8 cellular contexts compared by ENCODE assay signal in genomic region chr5:142109356-142110045, GRCh38. TPM values are rescaled to one million over a fixed set of nuclear protein-coding genes. Genes with fewer than 3 reads are reported as not detected.
DNase-seq lines count a peak whose midpoint lies in the region; ATAC-seq and TF ChIP-seq lines count a peak whose summit lies in the region.

No MANE protein-coding gene starts in this region.

- H3K36me3 ChIP-seq in A673 (ENCODE audit: insufficient read depth, low read length, poor library complexity, severe bottlenecking) = no peaks in the 10 kb centered on the region
- peaks cover 4% of the 10 kb centered on the region for H3K36me3 ChIP-seq in OCI-LY3 (replicated peaks; ENCODE audit: low read depth, low read length)
- H3K36me3 ChIP-seq in stomach = no peaks in the 10 kb centered on the region

- H3K9me3 ChIP-seq in A673 (ENCODE audit: low read depth, low read length, poor library complexity, severe bottlenecking) = no peaks in the 10 kb centered on the region
- H3K9me3 ChIP-seq in OCI-LY3 (ENCODE audit: insufficient read depth, low read length) = no peaks in the 10 kb centered on the region
- H3K9me3 ChIP-seq in stomach = no peaks in the 10 kb centered on the region

- CTCF ChIA-PET in A673 (lab: Charles Lee) = no interaction called here

- DNase-seq in A673 (ENCODE audit: low spot score) (peak; percentile 44), caudate nucleus (lab: John Stamatoyannopoulos, UW) (peak in 18 of 61 donors; percentile 8 to 66 (median 37)), left colon (peak; percentile 26 to 32), stomach (no peak), mucosa of gallbladder (ENCODE audit: low spot score) (no peak)

- peak; percentile 18 for ATAC-seq in left colon
- ATAC-seq in HG03469 (IDR thresholded peaks at IDR 0.05; ENCODE audit: unreplicated experiment) = no peak

- H3K4me1 ChIP-seq in A673 (ENCODE audit: insufficient read depth, low read length, poor library complexity, severe bottlenecking) (peaks cover 12% of the 10 kb centered on the region), OCI-LY3 (ENCODE audit: low read length) (peaks cover 16% of the 10 kb centered on the region), stomach (peaks cover 14 to 41% (median 28%) of the 10 kb centered on the region in 4 donors)

- H4K20me1 ChIP-seq in OCI-LY3 (ENCODE audit: insufficient read depth, low read length) = peaks cover 38% of the 10 kb centered on the region

- no peak overlapping the region for H2AFZ ChIP-seq in OCI-LY3 (ENCODE audit: low read depth, low read length)

- BruUV-seq in A673 (replicated peaks; lab: Mats Ljungman, UMichigan) = TSS peak; percentile 50

- peak overlapping the region; percentile 68 for H3K9ac ChIP-seq in OCI-LY3 (ENCODE audit: low read length)

- intact Hi-C loops in A673 (cut with micrococcal nuclease; ENCODE audit: unreplicated experiment) (loop anchor here (2.0 kb wide), 1 partner anchor 53 kb away; no protein-coding TSS in a partner anchor), left colon (cut with DNase I, micrococcal nuclease) (no loop called here), stomach (cut with DNase I; ENCODE audit: low total_unique reads) (no loop called here)

- 0 to 2% (median 0%) methylated on average over 18 of the region's 18 CpGs for WGBS in stomach, 5 donors

- H3K27me3 ChIP-seq in A673 (replicated peaks; ENCODE audit: insufficient read depth, low read depth, low read length, poor library complexity) (no peaks in the 10 kb centered on the region), OCI-LY3 (ENCODE audit: low read depth, low read length) (0 out of 2 replicates have a peak, but pooled peaks cover 3% of the 10 kb centered on the region), stomach (no peaks in the 10 kb centered on the region)

- peak overlapping the region; percentile 97 for H3K4me2 ChIP-seq in OCI-LY3 (ENCODE audit: low read length)

- no peak for TF ChIP-seq EP300 in stomach (IDR thresholded peaks at IDR 0.05)

- peak overlapping the region; percentile 86 for H3K27ac ChIP-seq in A673 (ENCODE audit: low read depth, low read length, poor library complexity, severe bottlenecking)
- peak overlapping the region; percentile 35 for H3K27ac ChIP-seq in OCI-LY3 (ENCODE audit: low read length)
- H3K27ac ChIP-seq in caudate nucleus (ENCODE audit: low read depth, low read length) = peak overlapping the region; percentile 94
- peak overlapping the region; percentile 96 to 100 (median 99) for H3K27ac ChIP-seq in stomach

- POLR2A ChIA-PET in A673 (lab: Charles Lee; ENCODE audit: low non-redundant PET) = no interaction called here

- no peak for TF ChIP-seq CTCF in A673 (conservative IDR thresholded peaks at IDR 0.05; ENCODE audit: low read depth, low read length)
- TF ChIP-seq CTCF in GM12875 (IDR thresholded peaks at IDR 0.05; ENCODE audit: borderline replicate concordance, insufficient read depth, low read depth, low read length) = no peak
- TF ChIP-seq CTCF in OCI-LY3 (IDR thresholded peaks at IDR 0.05; ENCODE audit: low read depth, low read length) = no peak
- no peak for TF ChIP-seq CTCF in stomach (IDR thresholded peaks at IDR 0.05)

- TF ChIP-seq POLR2A in stomach (IDR thresholded peaks at IDR 0.05) = no peak

- peak overlapping the region; percentile 69 for H3K4me3 ChIP-seq in A673 (ENCODE audit: low read depth, low read length, poor library complexity, severe bottlenecking)
- H3K4me3 ChIP-seq in GM12875 (ENCODE audit: low read depth, low read length) = peak overlapping the region; percentile 56
- peak overlapping the region; percentile 84 for H3K4me3 ChIP-seq in OCI-LY3 (ENCODE audit: low read length)
- H3K4me3 ChIP-seq in stomach = peak overlapping the region; percentile 57 to 90 (median 82)

- H3K79me2 ChIP-seq in OCI-LY3 (ENCODE audit: low read length) = peaks cover 46% of the 10 kb centered on the region

RNA-seq across cellular contexts. Expression of gene NDFIP1, which starts 0.9 kb away (rescaled TPM):
- 47.6 and 49.3 TPM in 2 replicates for total RNA-seq in A673 (2021)
- total RNA-seq in left colon = 10 to 100 TPM; 54.8 to 57.8 TPM
- total RNA-seq in stomach = 100 to 1,000 TPM in 2 of 5 donors, 10 to 100 TPM in 3; 24.5 to 123 (median 42.6) TPM
- 10 to 100 TPM; 20.2 to 27.8 (median 25.3) TPM for polyA plus RNA-seq in stomach
- 80.0 TPM for total RNA-seq in mucosa of gallbladder

Comparison
In these comparisons a context has a peak if more than half of its experiments do, and no peak if none do; other contexts are left out.
1. DNase-seq: peak in A673 (single experiment) and left colon (2 of 2); none in stomach (single experiment) and mucosa of gallbladder (single experiment).
2. H3K27ac ChIP-seq: peak in every context shown above with its lines; median percentile 99 in stomach; 94 in caudate nucleus; 86 in A673; 35 in OCI-LY3.
3. Peak in every context shown above with its lines, with median percentiles within 50 percentile points of each other: H3K4me3 ChIP-seq.